Comparison of ENCODE assay signal across 20 cellular contexts in genomic region chr5:139717221-139717620, GRCh38.
DNase-seq lines count a peak whose midpoint lies in the region; ATAC-seq and TF ChIP-seq lines count a peak whose summit lies in the region.
"Had no signal": no experiment of that assay in that cellular context is flagged by ENCODE, and none has a peak within 500 bp of the region (broad histone marks: within the 10 kb centered on the region; RNA-seq: fewer than 3 reads in every experiment).

No MANE protein-coding gene starts in this region.

- H3K9me3 ChIP-seq in left lung (peaks cover 0 to 24% of the 10 kb centered on the region in 2 donors), thyroid gland (no peaks in the 10 kb centered on the region)
- H3K9me3 ChIP-seq: BE2C had no signal

- no peak overlapping the region for H3K27ac ChIP-seq in left lung
- no peak overlapping the region for H3K27ac ChIP-seq in thyroid gland
- H3K27ac ChIP-seq: BLaER1 had no signal

- 33 to 40% methylated on average over 8 of the region's 8 CpGs for WGBS in thyroid gland, 2 donors

- ATAC-seq in left lung, result peak; percentile 46
- ATAC-seq: GM12878 had no signal

- TF ChIP-seq CTCF in left lung (IDR thresholded peaks at IDR 0.05) (no peak), thyroid gland (IDR thresholded peaks at IDR 0.05) (no peak)

- DNase-seq in DMS79 (lab: John Stamatoyannopoulos, UW) (peak; percentile 16), DMS79 treated with DMSO at 0.1 percent for 48 hours (lab: John Stamatoyannopoulos, UW) (no peak), left lung (no peak), thyroid gland (peak; percentile 64 to 73), HK-2 (ENCODE audit: unreplicated experiment) (no peak)
- DNase-seq: 8988T; ACHN; BE2C; C1 segment of cervical spinal cord; CD4-positive, alpha-beta memory T cell; CD4-positive, CD25-positive, alpha-beta regulatory T cell; CD8-positive, alpha-beta memory T cell; COR-L47; DMS 273 treated with DMSO at 0.1 percent for 48 hours; DMS153; DND-41; EL; GDM1 had no signal

- no peak overlapping the region for H3K4me3 ChIP-seq in left lung
- no peak overlapping the region for H3K4me3 ChIP-seq in thyroid gland (replicated peaks in 1 of 3)
- H3K4me3 ChIP-seq: BLaER1, GM12878 had no signal

- peaks cover 0 to 8% of the 10 kb centered on the region in 2 donors for H3K27me3 ChIP-seq in left lung
- no peaks in the 10 kb centered on the region for H3K27me3 ChIP-seq in thyroid gland
- H3K27me3 ChIP-seq: BE2C, BLaER1 had no signal

- intact Hi-C loops in left lung (cut with DNase I) (no loop called here), thyroid gland (cut with DNase I) (no loop called here)

- H3K4me1 ChIP-seq in left lung (no peaks in the 10 kb centered on the region), thyroid gland (no peaks in the 10 kb centered on the region)

- H3K36me3 ChIP-seq in left lung (no peaks in the 10 kb centered on the region), thyroid gland (no peaks in the 10 kb centered on the region)
- H3K36me3 ChIP-seq: BE2C had no signal

- TF ChIP-seq POLR2A in thyroid gland (IDR thresholded peaks at IDR 0.05), result no peak

Comparison
In these comparisons a context has a peak if more than half of its experiments do, and no peak if none do; other contexts are left out.
1. DNase-seq: peak in DMS79 (single experiment) and thyroid gland (2 of 2); none in DMS79 treated with DMSO at 0.1 percent for 48 hours (single experiment), left lung (0 of 2) and HK-2 (single experiment).